1 cellular context compared by ENCODE assay signal in genomic region chr7:101854084-101854865, GRCh38.
TF ChIP-seq lines count a peak whose summit lies in the region.

No MANE protein-coding gene starts in this region.

TF ChIP-seq in WTC11, 78 proteins besides CTCF, POLR2A, EP300 and RAD21 (continued from another document):
- TF ChIP-seq, protein P1, sequence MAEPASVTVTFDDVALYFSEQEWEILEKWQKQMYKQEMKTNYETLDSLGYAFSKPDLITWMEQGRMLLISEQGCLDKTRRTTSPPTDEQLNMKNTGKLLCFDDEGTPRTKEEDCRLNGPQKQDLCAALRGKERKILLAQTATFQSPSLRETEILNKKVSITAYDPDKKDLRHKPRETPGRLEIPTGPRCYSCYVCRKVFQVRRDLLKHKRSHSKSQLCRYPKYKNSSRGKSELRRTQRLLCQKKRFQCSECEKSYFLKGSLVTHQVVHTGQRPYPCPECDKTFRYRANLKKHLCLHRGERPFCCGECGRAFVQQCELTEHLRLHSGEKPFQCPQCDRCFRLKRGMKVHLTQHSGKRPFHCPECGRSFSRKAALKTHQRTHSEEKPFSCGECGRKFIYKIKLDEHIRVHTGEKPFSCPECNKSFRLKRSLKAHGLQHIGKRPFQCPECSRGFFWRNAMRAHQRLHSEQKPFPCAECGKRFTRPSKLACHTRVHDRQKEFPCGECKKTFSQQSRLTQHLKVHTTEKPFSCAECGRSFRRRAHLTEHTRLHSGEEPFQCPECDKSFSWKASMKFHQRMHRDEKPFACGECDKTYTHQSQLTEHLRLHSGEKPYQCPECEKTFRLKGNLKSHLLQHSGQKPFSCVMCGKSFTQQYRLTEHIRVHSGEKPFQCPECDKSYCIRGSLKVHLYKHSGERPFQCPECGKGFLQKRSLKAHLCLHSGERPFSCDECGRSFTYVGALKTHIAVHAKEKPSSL (CRISPR knock-in tag; conservative IDR thresholded peaks at IDR 0.05), result no peak
- TF ChIP-seq HMGA2 (CRISPR knock-in tag; IDR thresholded peaks at IDR 0.05) (no peak), EMX1 (CRISPR knock-in tag; IDR thresholded peaks at IDR 0.05) (no peak), SP1 (CRISPR knock-in tag; conservative IDR thresholded peaks at IDR 0.05) (no peak)
- TF ChIP-seq, protein P2, sequence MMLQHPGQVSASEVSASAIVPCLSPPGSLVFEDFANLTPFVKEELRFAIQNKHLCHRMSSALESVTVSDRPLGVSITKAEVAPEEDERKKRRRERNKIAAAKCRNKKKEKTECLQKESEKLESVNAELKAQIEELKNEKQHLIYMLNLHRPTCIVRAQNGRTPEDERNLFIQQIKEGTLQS (CRISPR knock-in tag; conservative IDR thresholded peaks at IDR 0.05), result no peak
TF ChIP-seq in WTC11: peak in this region for 0.
